ENCODE assay signal across 32 cellular contexts in genomic region chr15:37980010-37980409, GRCh38. TPM values are rescaled to one million over a fixed set of nuclear protein-coding genes. Genes with fewer than 3 reads are reported as not detected.
"Had no signal": no experiment of that assay in that cellular context is flagged by ENCODE, and none has a peak within 500 bp of the region (broad histone marks: within the 10 kb centered on the region; RNA-seq: fewer than 3 reads in every experiment).

No MANE protein-coding gene starts in this region.

- FAIRE-seq: pancreas, small intestine had no signal

- H3K27me3 Mint-ChIP-seq: stimulated activated naive CD8-positive, alpha-beta T cell treated with anti-CD3 and anti-CD28 coated beads, Interleukin-15, amount 100 ng/mL, for 72 hours had no signal

- H3K9me3 Mint-ChIP-seq: endodermal cell; naive B cell; natural killer cell treated with Interleukin-12 subunit alpha and Interleukin-12 subunit beta and Interleukin-15 and Interleukin-18, amount 100 ng/mL, for 72 hours; stimulated activated naive CD8-positive, alpha-beta T cell treated with anti-CD3 and anti-CD28 coated beads, Interleukin-15, amount 100 ng/mL, for 72 hours had no signal

- H3K9me3 ChIP-seq: gastrocnemius medialis, lower lobe of right lung, pancreas, suprapubic skin, transverse colon had no signal

- H3K4me1 ChIP-seq: gastrocnemius medialis, lower lobe of right lung, neural progenitor cell, pancreas, suprapubic skin had no signal

- H3K27ac Mint-ChIP-seq: endodermal cell; naive B cell; natural killer cell treated with Interleukin-12 subunit alpha and Interleukin-12 subunit beta and Interleukin-15 and Interleukin-18, amount 100 ng/mL, for 72 hours; stimulated activated naive CD8-positive, alpha-beta T cell treated with anti-CD3 and anti-CD28 coated beads, Interleukin-15, amount 100 ng/mL, for 72 hours had no signal

- DNase-seq: cerebellar nuclear complex; cortex of kidney; effector CD4-positive, alpha-beta T cell; endodermal cell; foreskin fibroblast; gastrocnemius medialis; head of caudate nucleus; left cardiac atrium; left ventricle myocardium superior; lower lobe of right lung; naive B cell; nucleus accumbens; pancreas; retina; small intestine; stimulated activated CD4-positive, alpha-beta T cell treated with anti-CD3 and anti-CD28 coated beads, Interleukin-15, amount 100 ng/mL, for 24 hours; stimulated activated CD4-positive, alpha-beta T cell treated with anti-CD3 and anti-CD28 coated beads, Interleukin-2, amount 100 ng/mL, for 48 hours; stimulated activated naive CD4-positive, alpha-beta T cell; stimulated activated naive CD8-positive, alpha-beta T cell treated with anti-CD3 and anti-CD28 coated beads, Interleukin-15, amount 100 ng/mL, for 72 hours; transverse colon had no signal

- H3K36me3 ChIP-seq: gastrocnemius medialis, lower lobe of right lung, neural progenitor cell, pancreas, suprapubic skin, transverse colon had no signal

- ATAC-seq: esophagus mucosa; gastrocnemius medialis; left ventricle myocardium superior; pancreas; stimulated activated naive CD8-positive, alpha-beta T cell treated with anti-CD3 and anti-CD28 coated beads, Interleukin-15, amount 100 ng/mL, for 72 hours had no signal

- H3K4me3 ChIP-seq: dorsolateral prefrontal cortex, gastrocnemius medialis, hepatocyte, lower lobe of right lung, neural progenitor cell, pancreas, suprapubic skin, transverse colon had no signal

- H3K9ac ChIP-seq: neural progenitor cell had no signal

- H3K36me3 Mint-ChIP-seq: naive B cell; natural killer cell treated with Interleukin-12 subunit alpha and Interleukin-12 subunit beta and Interleukin-15 and Interleukin-18, amount 100 ng/mL, for 72 hours; neural progenitor cell had no signal

- H3K4me1 Mint-ChIP-seq: endodermal cell; naive B cell; neural progenitor cell; stimulated activated naive CD8-positive, alpha-beta T cell treated with anti-CD3 and anti-CD28 coated beads, Interleukin-15, amount 100 ng/mL, for 72 hours had no signal

- H3K27ac ChIP-seq: dorsolateral prefrontal cortex, epithelial cell of prostate, gastrocnemius medialis, hepatocyte, lower lobe of right lung, neural progenitor cell, pancreas, suprapubic skin, transverse colon had no signal

- H3K4me3 Mint-ChIP-seq: endodermal cell; naive B cell; natural killer cell treated with Interleukin-12 subunit alpha and Interleukin-12 subunit beta and Interleukin-15 and Interleukin-18, amount 100 ng/mL, for 72 hours; neural progenitor cell; stimulated activated naive CD8-positive, alpha-beta T cell treated with anti-CD3 and anti-CD28 coated beads, Interleukin-15, amount 100 ng/mL, for 72 hours had no signal

- H3K27me3 ChIP-seq: dorsolateral prefrontal cortex, gastrocnemius medialis, hepatocyte, neural progenitor cell, pancreas, suprapubic skin, transverse colon had no signal

RNA-seq across cellular contexts. Expression of gene TMCO5A, which starts 45.6 kb away (rescaled TPM):
- total RNA-seq: dorsolateral prefrontal cortex; endodermal cell; esophagus mucosa; gastrocnemius medialis; glomerular endothelial cell; hepatocyte; kidney epithelial cell; left cardiac atrium; left ventricle myocardium superior; lower lobe of right lung; natural killer cell treated with Interleukin-12 subunit alpha and Interleukin-12 subunit beta and Interleukin-15 and Interleukin-18, amount 100 ng/mL, for 72 hours; pancreas; posterior vena cava; pulmonary artery endothelial cell; suprapubic skin; urinary bladder had no signal
- polyA plus RNA-seq: hepatocyte, pancreas, small intestine, urinary bladder had no signal
